In genomic region chr14:50038398-50039119, GRCh38 we compare ENCODE assay signal across 1 cellular context.
TF ChIP-seq lines count a peak whose summit lies in the region.

No MANE protein-coding gene starts in this region.

TF ChIP-seq in IMR-90, 13 proteins besides CTCF, POLR2A, EP300 and RAD21 (continued from another document):
- TF ChIP-seq MXI1 (IDR thresholded peaks at IDR 0.05; ENCODE audit: borderline replicate concordance, low read depth, low read length) (no peak), CEBPB (IDR thresholded peaks at IDR 0.05; ENCODE audit: low read depth, low read length) (peak; percentile 94), ELK1 (IDR thresholded peaks at IDR 0.05; ENCODE audit: borderline replicate concordance, low read depth, low read length) (no peak)
